8 cellular contexts compared by ENCODE assay signal in the genomic region with DNA sequence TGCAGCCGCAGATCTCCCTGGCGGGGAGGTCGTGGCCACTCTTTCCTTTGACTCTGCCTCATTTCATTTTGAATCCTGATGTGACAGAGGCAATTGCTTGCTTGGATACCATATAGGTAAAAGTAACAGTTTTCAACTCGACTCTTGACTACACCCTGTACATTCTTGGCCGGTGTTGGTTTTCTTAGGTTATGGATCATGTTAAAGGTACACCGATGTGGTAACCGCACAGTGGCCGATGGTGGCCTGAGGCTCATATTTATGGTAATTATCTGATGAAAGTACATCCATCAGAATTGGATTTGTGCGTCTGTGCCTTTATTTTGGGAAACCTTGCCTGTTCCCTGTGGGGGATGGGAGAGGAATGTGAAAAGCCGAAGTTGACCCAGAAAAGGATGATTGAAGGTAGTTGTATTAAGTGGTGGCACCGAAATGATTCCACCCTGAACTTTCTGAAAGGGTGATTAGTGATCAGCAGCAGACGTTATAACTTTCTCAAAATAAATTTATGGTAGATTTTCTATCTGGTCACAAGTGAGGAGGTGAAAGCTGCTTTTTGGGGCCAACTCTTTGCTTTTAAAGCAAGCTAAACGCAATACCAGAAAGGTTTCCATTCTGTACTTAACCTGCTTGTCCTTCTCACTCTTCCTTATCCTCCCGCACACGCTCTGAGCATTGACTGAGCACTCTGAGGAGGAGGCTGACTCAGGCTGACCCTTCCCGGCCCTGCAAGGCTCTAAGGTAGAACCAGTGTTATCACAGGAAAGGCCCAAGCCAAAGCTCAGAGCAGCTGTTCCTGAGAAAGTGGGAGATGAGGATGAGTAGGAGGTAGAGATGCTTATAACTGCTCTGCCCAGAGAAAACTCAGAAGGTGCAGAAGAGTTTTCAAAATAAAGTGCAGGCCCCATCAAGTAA.
DNase-seq lines count a peak whose midpoint lies in the region; ATAC-seq and TF ChIP-seq lines count a peak whose summit lies in the region.

No MANE protein-coding gene starts in this region.

- peaks cover 3% of the 10 kb centered on the region for H3K36me3 Mint-ChIP-seq in effector memory CD8-positive, alpha-beta T cell (ENCODE audit: insufficient read depth)
- peaks cover 22% of the 10 kb centered on the region for H3K36me3 Mint-ChIP-seq in nephron (ENCODE audit: low read depth)

- peak overlapping the region; percentile 43 to 62 for H3K4me3 Mint-ChIP-seq in effector memory CD8-positive, alpha-beta T cell
- H3K4me3 Mint-ChIP-seq in nephron, result peak overlapping the region; percentile 88 to 92 (median 91)

- H3K27me3 Mint-ChIP-seq in effector memory CD8-positive, alpha-beta T cell, result peaks cover 16 to 21% of the 10 kb centered on the region in 2 donors
- no peaks in the 10 kb centered on the region for H3K27me3 Mint-ChIP-seq in nephron (ENCODE audit: low read depth)

- peak; percentile 21 for DNase-seq in GF-D8 (lab: John Stamatoyannopoulos, UW)
- peak; percentile 66 for DNase-seq in OCI-M1 (lab: John Stamatoyannopoulos, UW)
- DNase-seq in effector memory CD8-positive, alpha-beta T cell, result no peak
- no peak for DNase-seq in NCI-H128 (lab: John Stamatoyannopoulos, UW; ENCODE audit: unreplicated experiment)
- DNase-seq in amygdala (lab: John Stamatoyannopoulos, UW), result no peak
- no peak for DNase-seq in dedifferentiated amniotic fluid mesenchymal stem cell (ENCODE audit: extremely low spot score)

- no peak for ATAC-seq in effector memory CD8-positive, alpha-beta T cell (replicated peaks)
- no peak for ATAC-seq in HG03432 (IDR thresholded peaks at IDR 0.05; ENCODE audit: unreplicated experiment)

- TF ChIP-seq CTCF in nephron (IDR thresholded peaks at IDR 0.05; ENCODE audit: unreplicated experiment in 3 of 3), result no peak

- no peaks in the 10 kb centered on the region for H3K9me3 Mint-ChIP-seq in effector memory CD8-positive, alpha-beta T cell
- no peaks in the 10 kb centered on the region for H3K9me3 Mint-ChIP-seq in nephron

- H3K4me1 Mint-ChIP-seq in effector memory CD8-positive, alpha-beta T cell (ENCODE audit: low read depth in 2 of 2), result peaks cover 6 to 9% of the 10 kb centered on the region in 2 donors
- peaks cover 20% of the 10 kb centered on the region for H3K4me1 Mint-ChIP-seq in nephron

- no peak overlapping the region for H3K27ac Mint-ChIP-seq in effector memory CD8-positive, alpha-beta T cell
- peak overlapping the region; percentile 88 to 97 (median 94) for H3K27ac Mint-ChIP-seq in nephron

Comparison
In these comparisons a context has a peak if more than half of its experiments do, and no peak if none do; other contexts are left out.
1. DNase-seq: peak in GF-D8 (single experiment) and OCI-M1 (single experiment); none in effector memory CD8-positive, alpha-beta T cell (0 of 3), NCI-H128 (single experiment), amygdala (0 of 56) and dedifferentiated amniotic fluid mesenchymal stem cell (single experiment).
2. H3K27ac Mint-ChIP-seq: peak in nephron (3 of 3); none in effector memory CD8-positive, alpha-beta T cell (0 of 2).